8 cellular contexts compared by ENCODE assay signal in the genomic region with DNA sequence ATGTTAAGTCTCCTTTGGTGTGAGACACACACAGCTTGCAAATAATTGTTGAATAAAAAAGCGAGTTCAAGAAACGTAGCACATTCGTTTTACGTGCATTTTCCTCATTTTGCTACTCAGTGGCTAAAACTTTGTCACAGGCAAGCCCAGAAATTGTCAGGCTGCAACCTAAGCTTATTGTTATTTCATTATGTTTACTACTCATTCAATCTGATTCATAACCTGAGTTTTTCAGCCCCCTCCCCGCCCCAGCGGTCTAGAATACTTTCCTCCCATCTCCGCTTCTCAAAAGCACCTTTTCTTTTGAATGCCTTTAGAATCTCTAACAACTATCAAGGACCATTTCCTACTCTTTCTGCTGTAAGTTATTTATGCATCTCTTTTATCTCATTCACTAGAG. TPM values are rescaled to one million over a fixed set of nuclear protein-coding genes. Genes with fewer than 3 reads are reported as not detected.
A peak's percentile ranks its signal among the peaks of the same experiment; 100 is the strongest.
DNase-seq lines count a peak whose midpoint lies in the region; ATAC-seq, FAIRE-seq and TF ChIP-seq lines count a peak whose summit lies in the region.

No MANE protein-coding gene starts in this region.

- H3F3A ChIP-seq in smooth muscle cell (ENCODE audit: low read depth): no peaks in the 10 kb centered on the region

- H3K27me3 Mint-ChIP-seq in activated CD4-positive, alpha-beta memory T cell treated with anti-CD3 and anti-CD28 coated beads, Interleukin-2, amount 10 ng/mL, durations not matched to agents 7 days and 5 days: peaks cover 4% of the 10 kb centered on the region

- in situ Hi-C loops in G401 (cut with HindIII; ENCODE audit: low sequenced_read_pairs): no loop called here

- no peak for DNase-seq in activated CD4-positive, alpha-beta memory T cell treated with anti-CD3 and anti-CD28 coated beads, Interleukin-2, amount 10 ng/mL, durations not matched to agents 7 days and 5 days
- DNase-seq in hepatocyte (ENCODE audit: low spot score) (no peak), smooth muscle cell (lab: John Stamatoyannopoulos, UW; ENCODE audit: unreplicated experiment) (no peak), HTR-8/SVneo (ENCODE audit: insufficient read length, low spot score) (no peak), G401 (ENCODE audit: low spot score) (no peak), epidermal melanocyte (ENCODE audit: insufficient read length, low spot score) (no peak)

- no peaks in the 10 kb centered on the region for H3K9me2 ChIP-seq in hepatocyte (replicated peaks; ENCODE audit: insufficient read depth)

- CTCF ChIA-PET in HEK293 (lab: Yijun Ruan, JAX): interaction anchor here (0.7 to 1.3 kb wide), 3 partner anchors 20 to 980 kb away, joined by 3 read pairs; no protein-coding TSS in a partner anchor
- CTCF ChIA-PET in activated CD4-positive, alpha-beta memory T cell treated with anti-CD3 and anti-CD28 coated beads, Interleukin-2, amount 10 ng/mL, durations not matched to agents 7 days and 5 days (lab: Charles Lee): interaction anchor here (0.8 to 4.6 kb wide), 4 partner anchors 13 to 61 kb away, joined by 3 to 43 read pairs (median 12); partner anchors contain the start of genes PEX1 and RBM48

- H3K36me3 ChIP-seq in HEK293 (ENCODE audit: control insufficient read depth in 2 of 2, insufficient read depth in 1 of 2, low read length in 2 of 2) (peaks cover 0 to 7% of the 10 kb centered on the region in 2 experiments; a peak in 2 of 3 replicates), hepatocyte (replicated peaks; ENCODE audit: insufficient read depth, low read depth) (no peaks in the 10 kb centered on the region), smooth muscle cell (ENCODE audit: low read depth) (no peaks in the 10 kb centered on the region)

- H3K9me3 ChIP-seq in HEK293 (ENCODE audit: control insufficient read depth, insufficient read depth, low read depth, low read length) (no peaks in the 10 kb centered on the region), hepatocyte (ENCODE audit: low read depth) (no peaks in the 10 kb centered on the region), smooth muscle cell (replicated peaks; ENCODE audit: low read depth) (no peaks in the 10 kb centered on the region)

- peak overlapping the region; percentile 81 for H3K4me3 Mint-ChIP-seq in activated CD4-positive, alpha-beta memory T cell treated with anti-CD3 and anti-CD28 coated beads, Interleukin-2, amount 10 ng/mL, durations not matched to agents 7 days and 5 days

- H3K27ac ChIP-seq in HEK293 (ENCODE audit: extremely low read depth, low read depth, low read length) (no peak overlapping the region), hepatocyte (peak overlapping the region; percentile 99), smooth muscle cell (ENCODE audit: low read depth) (peak overlapping the region; percentile 89)

- peaks cover 11% of the 10 kb centered on the region for H3K4me1 ChIP-seq in HEK293 (ENCODE audit: control insufficient read depth, insufficient read depth, low read length)
- H3K4me1 ChIP-seq in hepatocyte (ENCODE audit: insufficient read depth): peaks cover 22% of the 10 kb centered on the region
- H3K4me1 ChIP-seq in smooth muscle cell (ENCODE audit: low read depth): peaks cover 6% of the 10 kb centered on the region

- H3K4me3 ChIP-seq in HEK293 (ENCODE audit: low read depth, low read length) (peak overlapping the region; percentile 96), hepatocyte (peak overlapping the region; percentile 89), smooth muscle cell (peak overlapping the region; percentile 84)

- H3K4me1 Mint-ChIP-seq in activated CD4-positive, alpha-beta memory T cell treated with anti-CD3 and anti-CD28 coated beads, Interleukin-2, amount 10 ng/mL, durations not matched to agents 7 days and 5 days: peaks cover 55% of the 10 kb centered on the region

- ATAC-seq in HG03175 (IDR thresholded peaks at IDR 0.05; ENCODE audit: unreplicated experiment): no peak

- H4K20me1 ChIP-seq in hepatocyte (ENCODE audit: insufficient read depth, poor library complexity, severe bottlenecking) (peaks cover 51% of the 10 kb centered on the region), smooth muscle cell (ENCODE audit: low read depth) (peaks cover 52% of the 10 kb centered on the region)

- H3K36me3 Mint-ChIP-seq in activated CD4-positive, alpha-beta memory T cell treated with anti-CD3 and anti-CD28 coated beads, Interleukin-2, amount 10 ng/mL, durations not matched to agents 7 days and 5 days (ENCODE audit: low read depth): peaks cover 42% of the 10 kb centered on the region

- H3K79me2 ChIP-seq in hepatocyte: peaks cover 58% of the 10 kb centered on the region
- H3K79me2 ChIP-seq in smooth muscle cell (ENCODE audit: low read depth): peaks cover 58% of the 10 kb centered on the region

- POLR2A ChIA-PET in HEK293 (lab: Yijun Ruan, JAX): interaction anchor here (3.2 kb wide), 1 partner anchor 60 kb away, joined by 18 read pairs; the partner anchor contains the start of genes PEX1 and RBM48
- POLR2A ChIA-PET in activated CD4-positive, alpha-beta memory T cell treated with anti-CD3 and anti-CD28 coated beads, Interleukin-2, amount 10 ng/mL, durations not matched to agents 7 days and 5 days (lab: Charles Lee): interaction anchor here (0.8 to 4.5 kb wide), 7 partner anchors 10 to 315 kb away, joined by 3 to 30 read pairs (median 5); partner anchors contain the start of genes PEX1 and RBM48

- FAIRE-seq in HTR-8/SVneo (lab: Jason Lieb, UNC): no peak

- peak overlapping the region; percentile 94 for H3K9ac ChIP-seq in smooth muscle cell (ENCODE audit: low read depth)

- H3K27ac Mint-ChIP-seq in activated CD4-positive, alpha-beta memory T cell treated with anti-CD3 and anti-CD28 coated beads, Interleukin-2, amount 10 ng/mL, durations not matched to agents 7 days and 5 days: peak overlapping the region; percentile 93

- WGBS in hepatocyte (ENCODE audit: low lambda C conversion rate, missing lambda C conversion rate): 51% methylated on average over 7 of the region's 7 CpGs
- 34% methylated on average over 7 of the region's 7 CpGs for whole genome bisulfite sequencing in smooth muscle cell (ENCODE audit: low lambda C conversion rate)

- no peak for TF ChIP-seq CTCF in HEK293 (tag by site-specific recombination; IDR thresholded peaks at IDR 0.05)
- TF ChIP-seq CTCF in hepatocyte (IDR thresholded peaks at IDR 0.05; ENCODE audit: poor library complexity): no peak
- no peak for TF ChIP-seq CTCF in smooth muscle cell (IDR thresholded peaks at IDR 0.05; ENCODE audit: borderline replicate concordance, insufficient read depth, poor library complexity, severe bottlenecking)

- H3K27me3 ChIP-seq in hepatocyte: no peaks in the 10 kb centered on the region
- no peaks in the 10 kb centered on the region for H3K27me3 ChIP-seq in smooth muscle cell (ENCODE audit: low read depth)

- H3K4me2 ChIP-seq in hepatocyte (peak overlapping the region; percentile 94), smooth muscle cell (peak overlapping the region; percentile 84)

- H2AFZ ChIP-seq in hepatocyte: no peak overlapping the region
- H2AFZ ChIP-seq in smooth muscle cell (ENCODE audit: low read depth): no peak overlapping the region

- H3K9me3 Mint-ChIP-seq in activated CD4-positive, alpha-beta memory T cell treated with anti-CD3 and anti-CD28 coated beads, Interleukin-2, amount 10 ng/mL, durations not matched to agents 7 days and 5 days: peaks cover 4% of the 10 kb centered on the region

TF ChIP-seq in HEK293, 187 proteins besides CTCF, POLR2A, EP300 and RAD21 (continues in another document):
- TF ChIP-seq, protein P1, sequence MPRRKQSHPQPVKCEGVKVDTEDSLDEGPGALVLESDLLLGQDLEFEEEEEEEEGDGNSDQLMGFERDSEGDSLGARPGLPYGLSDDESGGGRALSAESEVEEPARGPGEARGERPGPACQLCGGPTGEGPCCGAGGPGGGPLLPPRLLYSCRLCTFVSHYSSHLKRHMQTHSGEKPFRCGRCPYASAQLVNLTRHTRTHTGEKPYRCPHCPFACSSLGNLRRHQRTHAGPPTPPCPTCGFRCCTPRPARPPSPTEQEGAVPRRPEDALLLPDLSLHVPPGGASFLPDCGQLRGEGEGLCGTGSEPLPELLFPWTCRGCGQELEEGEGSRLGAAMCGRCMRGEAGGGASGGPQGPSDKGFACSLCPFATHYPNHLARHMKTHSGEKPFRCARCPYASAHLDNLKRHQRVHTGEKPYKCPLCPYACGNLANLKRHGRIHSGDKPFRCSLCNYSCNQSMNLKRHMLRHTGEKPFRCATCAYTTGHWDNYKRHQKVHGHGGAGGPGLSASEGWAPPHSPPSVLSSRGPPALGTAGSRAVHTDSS (tag by site-specific recombination; IDR thresholded peaks at IDR 0.05): no peak
- TF ChIP-seq KLF9 (tag by site-specific recombination; IDR thresholded peaks at IDR 0.05; ENCODE audit: low read depth) (no peak), ZNF37A (tag by site-specific recombination; IDR thresholded peaks at IDR 0.05) (no peak), ZNF621 (tag by site-specific recombination; IDR thresholded peaks at IDR 0.05) (no peak), ZNF701 (tag by site-specific recombination; IDR thresholded peaks at IDR 0.05) (no peak), ZNF155 (tag by site-specific recombination; IDR thresholded peaks at IDR 0.05) (no peak), ZBTB49 (tag by site-specific recombination; IDR thresholded peaks at IDR 0.05; ENCODE audit: low read depth) (no peak), ZNF558 (tag by site-specific recombination; IDR thresholded peaks at IDR 0.05) (no peak), TCF7L2 (IDR thresholded peaks at IDR 0.05; ENCODE audit: borderline replicate concordance, low read depth, low read length) (no peak)

RNA-seq across cellular contexts. Expression of gene FAM133B, which starts 1.1 kb away (rescaled TPM):
- total RNA-seq in activated CD4-positive, alpha-beta memory T cell treated with anti-CD3 and anti-CD28 coated beads, Interleukin-2, amount 10 ng/mL, durations not matched to agents 7 days and 5 days: 10 to 100 TPM; 23.4 to 25.5 TPM
- total RNA-seq in hepatocyte: 24.1 and 28.2 TPM in 2 replicates
- polyA plus RNA-seq in hepatocyte: 29.8 and 38.8 TPM in 2 replicates
- 24.2 and 36.0 TPM in 2 replicates for total RNA-seq in smooth muscle cell
- polyA plus RNA-seq in smooth muscle cell: 17.2 and 25.1 TPM in 2 replicates
- total RNA-seq in G401 (2014; rRNA removed; shearing (Covaris generic)): 11.5 and 19.3 TPM in 2 replicates
